In the genomic region with DNA sequence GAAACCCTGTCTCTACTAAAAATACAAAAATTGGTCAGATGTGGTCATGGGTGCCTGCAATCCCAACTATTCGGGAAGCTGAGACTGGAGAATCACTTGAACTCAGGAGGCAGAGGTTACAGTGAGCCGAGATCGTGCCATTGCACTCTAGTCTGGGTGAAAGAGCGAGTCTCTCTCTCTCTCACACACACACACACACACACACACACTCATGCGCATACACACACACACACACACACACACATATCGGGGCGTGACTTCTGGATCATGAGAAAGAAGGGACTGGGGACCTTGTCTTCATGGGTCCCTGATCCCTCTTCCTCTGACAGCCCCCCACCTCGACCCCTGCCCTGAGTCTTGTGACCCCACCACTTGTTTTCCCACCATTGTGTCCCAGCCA, we compare ENCODE assay signal across 2 cellular contexts.
A peak's percentile ranks its signal among the peaks of the same experiment; 100 is the strongest.
TF ChIP-seq lines count a peak whose summit lies in the region.

No MANE protein-coding gene starts in this region.

TF ChIP-seq in HEK293, 187 proteins besides CTCF, POLR2A, EP300 and RAD21 (continues in another document):
- TF ChIP-seq, protein P1, sequence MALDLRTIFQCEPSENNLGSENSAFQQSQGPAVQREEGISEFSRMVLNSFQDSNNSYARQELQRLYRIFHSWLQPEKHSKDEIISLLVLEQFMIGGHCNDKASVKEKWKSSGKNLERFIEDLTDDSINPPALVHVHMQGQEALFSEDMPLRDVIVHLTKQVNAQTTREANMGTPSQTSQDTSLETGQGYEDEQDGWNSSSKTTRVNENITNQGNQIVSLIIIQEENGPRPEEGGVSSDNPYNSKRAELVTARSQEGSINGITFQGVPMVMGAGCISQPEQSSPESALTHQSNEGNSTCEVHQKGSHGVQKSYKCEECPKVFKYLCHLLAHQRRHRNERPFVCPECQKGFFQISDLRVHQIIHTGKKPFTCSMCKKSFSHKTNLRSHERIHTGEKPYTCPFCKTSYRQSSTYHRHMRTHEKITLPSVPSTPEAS (tag by site-specific recombination; IDR thresholded peaks at IDR 0.05) = peak; percentile 95
- TF ChIP-seq PRDM10 (tag by site-specific recombination; IDR thresholded peaks at IDR 0.05) = 0 out of 2 replicates have a peak, but pooled peaks have one; percentile 15
- no peak for TF ChIP-seq ZNF544 (tag by site-specific recombination; IDR thresholded peaks at IDR 0.05)
- no peak for TF ChIP-seq ZBTB11 (tag by site-specific recombination; conservative IDR thresholded peaks at IDR 0.05; ENCODE audit: low read depth)
- TF ChIP-seq ZNF248 (tag by site-specific recombination; IDR thresholded peaks at IDR 0.05) = 0 out of 2 replicates have a peak, but pooled peaks have one; percentile 34
- no peak for TF ChIP-seq ZNF658 (tag by site-specific recombination; IDR thresholded peaks at IDR 0.05)
- TF ChIP-seq, protein P2, sequence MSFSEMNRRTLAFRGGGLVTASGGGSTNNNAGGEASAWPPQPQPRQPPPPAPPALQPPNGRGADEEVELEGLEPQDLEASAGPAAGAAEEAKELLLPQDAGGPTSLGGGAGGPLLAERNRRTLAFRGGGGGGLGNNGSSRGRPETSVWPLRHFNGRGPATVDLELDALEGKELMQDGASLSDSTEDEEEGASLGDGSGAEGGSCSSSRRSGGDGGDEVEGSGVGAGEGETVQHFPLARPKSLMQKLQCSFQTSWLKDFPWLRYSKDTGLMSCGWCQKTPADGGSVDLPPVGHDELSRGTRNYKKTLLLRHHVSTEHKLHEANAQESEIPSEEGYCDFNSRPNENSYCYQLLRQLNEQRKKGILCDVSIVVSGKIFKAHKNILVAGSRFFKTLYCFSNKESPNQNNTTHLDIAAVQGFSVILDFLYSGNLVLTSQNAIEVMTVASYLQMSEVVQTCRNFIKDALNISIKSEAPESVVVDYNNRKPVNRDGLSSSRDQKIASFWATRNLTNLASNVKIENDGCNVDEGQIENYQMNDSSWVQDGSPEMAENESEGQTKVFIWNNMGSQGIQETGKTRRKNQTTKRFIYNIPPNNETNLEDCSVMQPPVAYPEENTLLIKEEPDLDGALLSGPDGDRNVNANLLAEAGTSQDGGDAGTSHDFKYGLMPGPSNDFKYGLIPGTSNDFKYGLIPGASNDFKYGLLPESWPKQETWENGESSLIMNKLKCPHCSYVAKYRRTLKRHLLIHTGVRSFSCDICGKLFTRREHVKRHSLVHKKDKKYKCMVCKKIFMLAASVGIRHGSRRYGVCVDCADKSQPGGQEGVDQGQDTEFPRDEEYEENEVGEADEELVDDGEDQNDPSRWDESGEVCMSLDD (tag by site-specific recombination; IDR thresholded peaks at IDR 0.05) = no peak
- TF ChIP-seq BCL11B (tag by site-specific recombination; IDR thresholded peaks at IDR 0.05; ENCODE audit: low read depth) = peak; percentile 21; the same call in 1 of the 2 replicates
- TF ChIP-seq ZNF747 (tag by site-specific recombination; IDR thresholded peaks at IDR 0.05) = no peak

TF ChIP-seq in H1, 55 proteins besides CTCF, POLR2A, EP300 and RAD21:
- TF ChIP-seq RXRA (IDR thresholded peaks at IDR 0.05; ENCODE audit: insufficient read depth, low read depth, low read length) (no peak), SIN3A (conservative IDR thresholded peaks at IDR 0.05 in 1 of 2, IDR thresholded peaks at IDR 0.05 in 1 of 2; ENCODE audit: low read depth in 1 of 2, low read length in 2 of 2) (no peak)
TF ChIP-seq in H1: peak in this region for 0.
